Comparison of ENCODE assay signal across 1 cellular context in genomic region chr5:142176255-142176654, GRCh38.
TF ChIP-seq lines count a peak whose summit lies in the region.

No MANE protein-coding gene starts in this region.

TF ChIP-seq in HepG2, 621 proteins besides CTCF, POLR2A, EP300 and RAD21 (continued from another document):
- no peak for TF ChIP-seq THAP9 (CRISPR knock-in tag; IDR thresholded peaks at IDR 0.05; ENCODE audit: borderline replicate concordance)
- TF ChIP-seq CEBPG (CRISPR knock-in tag; IDR thresholded peaks at IDR 0.05) = no peak
- TF ChIP-seq ETV5 (CRISPR knock-in tag; IDR thresholded peaks at IDR 0.05; ENCODE audit: borderline replicate concordance) = no peak
- no peak for TF ChIP-seq MIER3 (CRISPR knock-in tag; IDR thresholded peaks at IDR 0.05; ENCODE audit: borderline replicate concordance)
- no peak for TF ChIP-seq U2AF1 (optimal IDR thresholded peaks at IDR 0.05; ENCODE audit: low read depth, low read length)
- no peak for TF ChIP-seq ZNF512B (CRISPR knock-in tag; IDR thresholded peaks at IDR 0.05; ENCODE audit: borderline replicate concordance)
- TF ChIP-seq MEF2D (CRISPR knock-in tag; IDR thresholded peaks at IDR 0.05) = no peak
- TF ChIP-seq ZZZ3 (CRISPR knock-in tag; IDR thresholded peaks at IDR 0.05; ENCODE audit: borderline replicate concordance) = no peak
